In genomic region chr11:71284525-71285092, GRCh38 we compare ENCODE assay signal across 13 cellular contexts. TPM values are rescaled to one million over a fixed set of nuclear protein-coding genes. Genes with fewer than 3 reads are reported as not detected.
A peak's percentile ranks its signal among the peaks of the same experiment; 100 is the strongest.
DNase-seq lines count a peak whose midpoint lies in the region; ATAC-seq and TF ChIP-seq lines count a peak whose summit lies in the region.
"Had no signal": no experiment of that assay in that cellular context is flagged by ENCODE, and none has a peak within 500 bp of the region (broad histone marks: within the 10 kb centered on the region; RNA-seq: fewer than 3 reads in every experiment).

No MANE protein-coding gene starts in this region.

- H3K27me3 ChIP-seq in Caco-2 (replicated peaks; ENCODE audit: control insufficient read depth, insufficient read depth, low read length) (no peaks in the 10 kb centered on the region), duodenal mucosa (ENCODE audit: control insufficient read depth in 1 of 2, insufficient read depth in 2 of 2, low read length in 2 of 2) (no peaks in the 10 kb centered on the region)

- H3K4me1 Mint-ChIP-seq in Caco-2 (ENCODE audit: low read depth, unreplicated experiment): peaks cover 49% of the 10 kb centered on the region
- H3K4me1 Mint-ChIP-seq in nephron: peaks cover 33% of the 10 kb centered on the region
- H3K4me1 Mint-ChIP-seq: activated CD4-positive, alpha-beta T cell treated with anti-CD3 and anti-CD28 coated beads, Interleukin-2, amount 10 ng/mL, durations not matched to agents 7 days and 5 days; CD4-positive, CD25-positive, alpha-beta regulatory T cell; naive B cell had no signal

- H3K27ac Mint-ChIP-seq in Caco-2 (ENCODE audit: unreplicated experiment): peak overlapping the region; percentile 87
- H3K27ac Mint-ChIP-seq in nephron: peak overlapping the region in 2 of 3 experiments; percentile 25 to 29
- H3K27ac Mint-ChIP-seq: activated CD4-positive, alpha-beta T cell treated with anti-CD3 and anti-CD28 coated beads, Interleukin-2, amount 10 ng/mL, durations not matched to agents 7 days and 5 days; CD4-positive, CD25-positive, alpha-beta regulatory T cell; naive B cell had no signal

- peaks cover 10% of the 10 kb centered on the region for H3K36me3 Mint-ChIP-seq in Caco-2 (ENCODE audit: insufficient read depth, unreplicated experiment)
- no peaks in the 10 kb centered on the region for H3K36me3 Mint-ChIP-seq in nephron (ENCODE audit: low read depth)
- H3K36me3 Mint-ChIP-seq: CD4-positive, CD25-positive, alpha-beta regulatory T cell had no signal

- H3K4me1 ChIP-seq in Caco-2: peaks cover 45% of the 10 kb centered on the region
- peaks cover 20 to 27% of the 10 kb centered on the region in 2 donors for H3K4me1 ChIP-seq in duodenal mucosa (ENCODE audit: control insufficient read depth in 1 of 2, insufficient read depth in 2 of 2, low read length in 2 of 2)

- BruUV-seq in Caco-2 (replicated peaks; lab: Mats Ljungman, UMichigan): no TSS peak

- CTCF ChIA-PET in Caco-2 (lab: Charles Lee): interaction anchor here (0.8 to 1.8 kb wide), 6 partner anchors 15 to 198 kb away, joined by 3 to 25 read pairs (median 3); partner anchors contain the start of gene SHANK2

- ATAC-seq in left cardiac atrium: no peak
- ATAC-seq: sciatic nerve had no signal

- H3K27ac ChIP-seq in duodenal mucosa (ENCODE audit: low read depth, low read length): peak overlapping the region; percentile 68

- H3K4me3 ChIP-seq in Caco-2 (ENCODE audit: low read depth, low read length) (peak overlapping the region; percentile 38), duodenal mucosa (ENCODE audit: low read depth in 1 of 2, low read length in 2 of 2) (peak overlapping the region; percentile 69 to 74)

- intact Hi-C loops in Caco-2 (cut with micrococcal nuclease; ENCODE audit: unreplicated experiment): loop anchor here (1.0 kb wide), 3 partner anchors 15 to 31 kb away; no protein-coding TSS in a partner anchor
- intact Hi-C loops in left cardiac atrium (cut with DNase I): no loop called here

- H3K36me3 ChIP-seq in Caco-2 (ENCODE audit: control insufficient read depth, insufficient read depth, low read length): no peaks in the 10 kb centered on the region
- H3K36me3 ChIP-seq in duodenal mucosa (ENCODE audit: control insufficient read depth in 1 of 2, insufficient read depth in 2 of 2, low read length in 2 of 2): no peaks in the 10 kb centered on the region

- H3K9ac ChIP-seq in duodenal mucosa (ENCODE audit: low read depth in 1 of 2, low read length in 2 of 2): peak overlapping the region; percentile 65 to 67

- POLR2A ChIA-PET in Caco-2 (lab: Charles Lee): interaction anchor here (0.6 to 2.8 kb wide), 9 partner anchors 15 to 168 kb away, joined by 3 to 86 read pairs (median 5); partner anchors contain the start of genes NADSYN1 and SHANK2

- no peaks in the 10 kb centered on the region for H3K27me3 Mint-ChIP-seq in Caco-2 (ENCODE audit: insufficient read depth, unreplicated experiment)
- H3K27me3 Mint-ChIP-seq in nephron (ENCODE audit: low read depth): peaks cover 7% of the 10 kb centered on the region

- DNase-seq in Caco-2 (peak in 1 of 2 experiments; percentile 48), NCI-H1092 (lab: John Stamatoyannopoulos, UW) (peak; percentile 21), NCI-H2227 treated with DMSO at 0.1 percent for 48 hours (lab: John Stamatoyannopoulos, UW) (no peak), NCI-H2107 treated with DMSO at 0.1 percent for 48 hours (lab: John Stamatoyannopoulos, UW; ENCODE audit: unreplicated experiment) (no peak), left cardiac atrium (no peak), hypothalamus (lab: John Stamatoyannopoulos, UW) (no peak)
- DNase-seq: activated CD4-positive, alpha-beta T cell treated with anti-CD3 and anti-CD28 coated beads, Interleukin-2, amount 10 ng/mL, durations not matched to agents 7 days and 5 days; CD4-positive, CD25-positive, alpha-beta regulatory T cell; effector CD4-positive, alpha-beta T cell; naive B cell had no signal

- H3K9me3 Mint-ChIP-seq in Caco-2 (ENCODE audit: unreplicated experiment) (peaks cover 11% of the 10 kb centered on the region), nephron (peaks cover 14% of the 10 kb centered on the region)
- H3K9me3 Mint-ChIP-seq: activated CD4-positive, alpha-beta T cell treated with anti-CD3 and anti-CD28 coated beads, Interleukin-2, amount 10 ng/mL, durations not matched to agents 7 days and 5 days had no signal

- TF ChIP-seq CTCF in Caco-2 (IDR thresholded peaks at IDR 0.05; ENCODE audit: insufficient read depth in 1 of 2, low read depth in 1 of 2, low read length in 1 of 2, severe bottlenecking in 1 of 2, unreplicated experiment in 1 of 2) (no peak), nephron (IDR thresholded peaks at IDR 0.05; ENCODE audit: unreplicated experiment in 3 of 3) (no peak)

- H3K4me3 Mint-ChIP-seq in Caco-2 (ENCODE audit: unreplicated experiment) (peak overlapping the region; percentile 72), nephron (no peak overlapping the region)
- H3K4me3 Mint-ChIP-seq: activated CD4-positive, alpha-beta T cell treated with anti-CD3 and anti-CD28 coated beads, Interleukin-2, amount 10 ng/mL, durations not matched to agents 7 days and 5 days; CD4-positive, CD25-positive, alpha-beta regulatory T cell; naive B cell had no signal

- H3K9me3 ChIP-seq in Caco-2 (peaks cover 9% of the 10 kb centered on the region), duodenal mucosa (ENCODE audit: control insufficient read depth in 1 of 2, low read length in 2 of 2) (no peaks in the 10 kb centered on the region)

RNA-seq across cellular contexts. Expression of gene SHANK2, which starts 32.2 kb away (rescaled TPM):
- total RNA-seq in Caco-2 (2022) (175 and 177 TPM in 2 replicates), left cardiac atrium (under 1 TPM; 0.18 to 0.44 TPM)
- total RNA-seq: activated CD4-positive, alpha-beta T cell treated with anti-CD3 and anti-CD28 coated beads, Interleukin-2, amount 10 ng/mL, durations not matched to agents 7 days and 5 days; CD4-positive, CD25-positive, alpha-beta regulatory T cell had no signal

Comparison
In these comparisons a context has a peak if more than half of its experiments do, and no peak if none do; other contexts are left out.
1. RNA of gene SHANK2, which starts 32.2 kb away (total RNA-seq): 175 to 177 TPM in Caco-2; 0.18 to 0.44 TPM in left cardiac atrium; every median in the first group is over 100 times any median in the second.